ENCODE assay signal across 8 cellular contexts in the genomic region with DNA sequence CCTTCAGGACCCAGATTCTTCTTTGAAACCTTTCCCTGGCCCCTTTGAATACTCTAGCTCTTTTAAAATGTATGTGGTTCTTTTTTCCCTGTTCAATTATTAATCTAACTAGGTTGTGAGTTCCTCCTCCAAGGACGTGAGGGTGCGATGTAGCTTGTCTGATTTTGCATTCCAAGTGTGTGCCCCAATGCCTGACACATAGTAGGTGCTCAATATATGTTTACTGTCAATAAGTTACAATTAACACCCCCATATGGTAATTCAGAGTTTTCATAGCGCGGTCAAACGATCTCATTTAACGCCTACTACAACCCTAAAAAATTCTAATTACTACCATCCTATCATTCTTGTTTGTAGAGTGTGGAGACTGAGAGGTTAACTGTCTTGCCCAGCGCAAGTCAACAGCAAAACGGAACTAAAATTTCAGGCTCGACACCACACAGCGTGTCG. TPM values are rescaled to one million over a fixed set of nuclear protein-coding genes. Genes with fewer than 3 reads are reported as not detected.
DNase-seq lines count a peak whose midpoint lies in the region; ATAC-seq and TF ChIP-seq lines count a peak whose summit lies in the region.

No MANE protein-coding gene starts in this region.

- H3K9me2 ChIP-seq in MM.1S (replicated peaks; ENCODE audit: insufficient read depth, low read length): no peaks in the 10 kb centered on the region

- H3F3A ChIP-seq in MM.1S (ENCODE audit: insufficient read depth, low read length): peaks cover 11% of the 10 kb centered on the region

- H3K36me3 ChIP-seq in MM.1S (replicated peaks; ENCODE audit: insufficient read depth, low read length): no peaks in the 10 kb centered on the region

- H4K20me1 ChIP-seq in MM.1S (ENCODE audit: insufficient read depth, low read length): no peaks in the 10 kb centered on the region

- no peak for ATAC-seq in GM21723 (IDR thresholded peaks at IDR 0.05; ENCODE audit: unreplicated experiment)

- H3K9me3 ChIP-seq in MM.1S (replicated peaks; ENCODE audit: insufficient read depth, low read length): no peaks in the 10 kb centered on the region

- peaks cover 34% of the 10 kb centered on the region for H3K27me3 Mint-ChIP-seq in nephron progenitor cell (ENCODE audit: low read depth, poor library complexity)

- peak overlapping the region; percentile 90 for H2AFZ ChIP-seq in MM.1S (ENCODE audit: low read length)

- intact Hi-C loops in dorsolateral prefrontal cortex (cut with DNase I): loop anchor here (1.0 to 10.0 kb wide), 4 partner anchors 190 to 512 kb away; a partner anchor contains a TSS

- no peak for TF ChIP-seq CTCF in C4-2B (conservative IDR thresholded peaks at IDR 0.05)
- TF ChIP-seq CTCF in MM.1S (IDR thresholded peaks at IDR 0.05; ENCODE audit: low read length): no peak
- TF ChIP-seq CTCF in dorsolateral prefrontal cortex (IDR thresholded peaks at IDR 0.05 in 54 of 56, conservative IDR thresholded peaks at IDR 0.05 in 2 of 56; ENCODE audit: low read depth in 1 of 56, partially characterized antibody in 56 of 56): peak in 4 of 56 donors; percentile 8 to 35 (median 22)
- TF ChIP-seq CTCF in nephron progenitor cell (IDR thresholded peaks at IDR 0.05): no peak

- H3K9me3 Mint-ChIP-seq in nephron progenitor cell: no peaks in the 10 kb centered on the region

- peak overlapping the region; percentile 94 for H3K4me3 Mint-ChIP-seq in nephron progenitor cell

- peaks cover 11% of the 10 kb centered on the region for H3K4me1 ChIP-seq in MM.1S (ENCODE audit: low read length)

- peaks cover 38% of the 10 kb centered on the region for H3K4me1 Mint-ChIP-seq in nephron progenitor cell

- peak overlapping the region; percentile 96 for H3K27ac ChIP-seq in C4-2B
- peak overlapping the region; percentile 90; the same call in 1 of the 2 replicates for H3K27ac ChIP-seq in MM.1S (ENCODE audit: low read length)
- H3K27ac ChIP-seq in dorsolateral prefrontal cortex: peak overlapping the region in 51 of 59 donors; percentile 14 to 92 (median 73)

- H3K79me2 ChIP-seq in MM.1S (ENCODE audit: low read length): peaks cover 25% of the 10 kb centered on the region

- H3K4me2 ChIP-seq in MM.1S (ENCODE audit: low read depth, low read length): peak overlapping the region; percentile 63

- peak overlapping the region; percentile 40; the same call in 1 of the 2 replicates for H3K9ac ChIP-seq in MM.1S (ENCODE audit: low read length)

- DNase-seq in MM.1S (no peak), dorsolateral prefrontal cortex (no peak), nephron progenitor cell (no peak), NCI-H82 (lab: John Stamatoyannopoulos, UW) (no peak), DMS114 treated with DMSO at 0.1 percent for 48 hours (lab: John Stamatoyannopoulos, UW; ENCODE audit: unreplicated experiment) (no peak)
- no peak for DNase-seq in activated CD4-positive, alpha-beta T cell treated with anti-CD3 and anti-CD28 coated beads for 1 hour

- no peak overlapping the region for H3K27ac Mint-ChIP-seq in nephron progenitor cell

- H3K4me3 ChIP-seq in MM.1S (ENCODE audit: low read length): peak overlapping the region; percentile 92
- peak overlapping the region; percentile 73 to 100 (median 94) for H3K4me3 ChIP-seq in dorsolateral prefrontal cortex

- H3K27me3 ChIP-seq in MM.1S (replicated peaks; ENCODE audit: insufficient read depth, low read length) (no peaks in the 10 kb centered on the region), dorsolateral prefrontal cortex (no peaks in the 10 kb centered on the region)

- H3K36me3 Mint-ChIP-seq in nephron progenitor cell (ENCODE audit: low read depth): peaks cover under 1% of the 10 kb centered on the region

RNA-seq across cellular contexts. Expression of a gene that starts 0.5 kb away (rescaled TPM):
- 10 to 100 TPM; 24.7 to 58.2 (median 42.2) TPM for total RNA-seq in dorsolateral prefrontal cortex
